Comparison of ENCODE assay signal across 8 cellular contexts in the genomic region with DNA sequence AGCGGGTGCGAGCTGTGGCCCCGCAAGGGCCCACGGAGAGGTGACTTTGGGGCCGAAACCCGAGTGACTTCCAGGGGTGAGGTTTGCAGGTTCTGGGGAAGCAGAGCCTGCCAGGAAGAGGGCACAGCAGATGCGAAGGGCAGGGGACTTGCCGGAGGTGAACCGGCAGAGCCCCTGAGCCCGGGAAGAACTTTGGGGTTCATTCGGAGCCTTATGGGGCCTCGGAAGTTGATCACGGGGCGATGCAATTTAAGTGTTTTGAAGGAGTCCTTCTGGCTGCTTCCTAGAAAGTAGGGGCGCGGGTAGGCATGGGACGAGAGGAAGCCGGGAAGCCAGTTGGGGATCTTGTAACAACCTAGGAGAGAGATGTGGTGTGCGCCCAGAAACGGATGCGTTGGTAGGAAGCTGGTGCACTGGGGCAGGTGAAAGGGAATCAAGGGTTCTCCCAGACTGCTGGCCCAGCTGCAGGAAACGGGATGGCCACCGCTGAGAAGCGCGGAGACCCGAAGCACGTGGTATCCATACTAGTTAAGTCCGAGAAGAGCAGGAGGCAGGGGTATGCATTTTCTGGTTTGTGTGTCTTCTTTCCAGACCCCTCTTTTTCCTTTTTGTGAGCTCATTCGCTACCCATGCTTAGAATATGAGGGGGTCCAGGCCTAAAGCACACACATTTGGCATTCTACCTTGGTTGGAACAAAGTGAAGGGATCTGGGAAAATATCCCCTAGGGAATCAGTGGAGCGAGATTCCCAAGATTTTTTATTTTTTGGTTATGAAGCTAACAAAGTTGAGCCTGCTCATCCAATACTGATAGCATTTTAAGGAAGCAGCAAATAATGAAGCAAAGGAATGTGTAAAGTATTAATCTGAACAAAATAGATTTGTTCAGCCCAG. TPM values are rescaled to one million over a fixed set of nuclear protein-coding genes. Genes with fewer than 3 reads are reported as not detected.
DNase-seq lines count a peak whose midpoint lies in the region; ATAC-seq and TF ChIP-seq lines count a peak whose summit lies in the region.

No MANE protein-coding gene starts in this region.

- peak overlapping the region; percentile 85 for H3K9ac ChIP-seq in PC-3 (ENCODE audit: low read length)
- peak overlapping the region; percentile 85 for H3K9ac ChIP-seq in iPS-15b (ENCODE audit: low read depth, low read length)
- H3K9ac ChIP-seq in smooth muscle cell (ENCODE audit: low read depth) = peak overlapping the region; percentile 68

- H3K27me3 Mint-ChIP-seq in CD14-positive monocyte (ENCODE audit: low read depth in 3 of 3) = peaks cover 8 to 22% (median 21%) of the 10 kb centered on the region in 3 donors

- peak overlapping the region in 6 of 7 donors; percentile 33 to 79 (median 78) for H3K27ac Mint-ChIP-seq in CD14-positive monocyte

- H3K36me3 Mint-ChIP-seq in CD14-positive monocyte = peaks cover 22 to 23% of the 10 kb centered on the region in 2 donors

- CTCF ChIA-PET in PC-3 (lab: Charles Lee) = interaction anchor here (0.6 kb wide), 1 partner anchor 34 kb away, joined by 3 read pairs; no protein-coding TSS in a partner anchor

- peak overlapping the region; percentile 25; the same call in 1 of the 2 replicates for H3K27ac ChIP-seq in PC-3 (ENCODE audit: low read length)
- no peak overlapping the region for H3K27ac ChIP-seq in smooth muscle cell (ENCODE audit: low read depth)

- H3K9me3 ChIP-seq in PC-3 (ENCODE audit: low read length) (no peaks in the 10 kb centered on the region), iPS-15b (ENCODE audit: control insufficient read depth, insufficient read depth, low read length) (no peaks in the 10 kb centered on the region), smooth muscle cell (replicated peaks; ENCODE audit: low read depth) (no peaks in the 10 kb centered on the region)

- TF ChIP-seq CTCF in CD14-positive monocyte (IDR thresholded peaks at IDR 0.05) (no peak), PC-3 (conservative IDR thresholded peaks at IDR 0.05; ENCODE audit: low read depth, low read length) (no peak), smooth muscle cell (IDR thresholded peaks at IDR 0.05; ENCODE audit: borderline replicate concordance, insufficient read depth, poor library complexity, severe bottlenecking) (no peak)

- H3K27me3 ChIP-seq in PC-3 (ENCODE audit: low read length) (no peaks in the 10 kb centered on the region), iPS-15b (ENCODE audit: control insufficient read depth, insufficient read depth, low read length) (no peaks in the 10 kb centered on the region), smooth muscle cell (ENCODE audit: low read depth) (no peaks in the 10 kb centered on the region)

- H2AFZ ChIP-seq in PC-3 (ENCODE audit: low read length) = peak overlapping the region; percentile 96
- H2AFZ ChIP-seq in smooth muscle cell (ENCODE audit: low read depth) = peak overlapping the region; percentile 83

- peaks cover 12 to 21% (median 14%) of the 10 kb centered on the region in 7 donors for H3K9me3 Mint-ChIP-seq in CD14-positive monocyte

- H3K4me1 ChIP-seq in PC-3 (ENCODE audit: insufficient read depth, low read length) (peaks cover 18% of the 10 kb centered on the region; the same call in 1 of the 2 replicates), iPS-15b (ENCODE audit: control insufficient read depth, insufficient read depth, low read length) (no peaks in the 10 kb centered on the region), smooth muscle cell (ENCODE audit: low read depth) (peaks cover 11% of the 10 kb centered on the region)

- H3K4me3 Mint-ChIP-seq in CD14-positive monocyte = peak overlapping the region; percentile 90 to 94

- 4% methylated on average over 29 of the region's 30 CpGs for WGBS in smooth muscle cell (ENCODE audit: low lambda C conversion rate)

- H3K36me3 ChIP-seq in PC-3 (ENCODE audit: low read depth, low read length) (peaks cover 14% of the 10 kb centered on the region), iPS-15b (ENCODE audit: control insufficient read depth, insufficient read depth, low read length) (peaks cover 8% of the 10 kb centered on the region), smooth muscle cell (ENCODE audit: low read depth) (no peaks in the 10 kb centered on the region)

- H3K9me2 ChIP-seq in PC-3 (replicated peaks; ENCODE audit: low read length) = no peaks in the 10 kb centered on the region

- H3F3A ChIP-seq in PC-3 (ENCODE audit: low read length, unreplicated experiment) (no peaks in the 10 kb centered on the region), smooth muscle cell (ENCODE audit: low read depth) (peaks cover 14% of the 10 kb centered on the region)

- POLR2A ChIA-PET in PC-3 (lab: Charles Lee; ENCODE audit: unreplicated experiment) = interaction anchor here (0.5 to 0.6 kb wide), 2 partner anchors 142 to 179 kb away, joined by 3 to 18 read pairs; a partner anchor contains a TSS

- H3K79me2 ChIP-seq in PC-3 (ENCODE audit: low read length) (peaks cover 25% of the 10 kb centered on the region), smooth muscle cell (ENCODE audit: low read depth) (no peaks in the 10 kb centered on the region)

- intact Hi-C loops in CD14-positive monocyte (cut with micrococcal nuclease) (loop anchor here in 1 of 2 donors (2.0 to 5.0 kb wide), 2 partner anchors 93 to 181 kb away; a partner anchor contains a TSS), PC-3 (cut with micrococcal nuclease) (loop anchor here (2.0 to 5.0 kb wide), 2 partner anchors 45 to 199 kb away; no protein-coding TSS in a partner anchor)

- H3K4me1 Mint-ChIP-seq in CD14-positive monocyte = peaks cover 22% of the 10 kb centered on the region

- DNase-seq in CD14-positive monocyte (ENCODE audit: low spot score) = no peak
- peak; percentile 43 for DNase-seq in PC-3
- peak; percentile 30 for DNase-seq in amniotic epithelial cell (ENCODE audit: low read depth)
- no peak for DNase-seq in smooth muscle cell (lab: John Stamatoyannopoulos, UW; ENCODE audit: unreplicated experiment)
- DNase-seq in stimulated activated naive CD4-positive, alpha-beta T cell treated with Interleukin-2 at 50 U/mL for 16 hours (lab: John Stamatoyannopoulos, UW) = no peak

- ATAC-seq in GM18909 (IDR thresholded peaks at IDR 0.05; ENCODE audit: poor library complexity, unreplicated experiment) (peak; percentile 18), HG03354 (IDR thresholded peaks at IDR 0.05; ENCODE audit: poor library complexity, severe bottlenecking, unreplicated experiment) (peak; percentile 25), PC-3 (peak; percentile 34)

- H4K20me1 ChIP-seq in PC-3 (ENCODE audit: low read length) (no peaks in the 10 kb centered on the region), smooth muscle cell (ENCODE audit: low read depth) (no peaks in the 10 kb centered on the region)

- H3K4me3 ChIP-seq in PC-3 (ENCODE audit: low read length) = peak overlapping the region; percentile 93
- H3K4me3 ChIP-seq in iPS-15b (ENCODE audit: low read depth, low read length) = peak overlapping the region; percentile 94
- peak overlapping the region; percentile 84 for H3K4me3 ChIP-seq in smooth muscle cell

- TSS peak; percentile 51 for BruUV-seq in PC-3 (replicated peaks; lab: Mats Ljungman, UMichigan)

- peak overlapping the region; percentile 97 for H3K4me2 ChIP-seq in PC-3 (ENCODE audit: low read length)
- H3K4me2 ChIP-seq in smooth muscle cell = peak overlapping the region; percentile 98

RNA-seq across cellular contexts. Expression of a gene that starts 0.8 kb away (rescaled TPM):
- polyA plus RNA-seq in CD14-positive monocyte = 10 to 100 TPM in 1 of 2 donors, 1 to 10 TPM in 1; 9.5 to 10.3 TPM
- total RNA-seq in PC-3 (2014; rRNA removed) = 19.5 and 23.1 TPM in 2 replicates
- 12.9 and 13.4 TPM in 2 replicates for total RNA-seq in smooth muscle cell
- polyA plus RNA-seq in smooth muscle cell = 7.6 and 10.0 TPM in 2 replicates

RNA-seq across cellular contexts. Expression of a gene that starts 38.6 kb away (rescaled TPM):
- polyA plus RNA-seq in CD14-positive monocyte = not detected
- total RNA-seq in PC-3 (2014; rRNA removed) = not detected in 2 replicates
- 0.04 and 0.31 TPM in 2 replicates for total RNA-seq in smooth muscle cell
- polyA plus RNA-seq in smooth muscle cell = 0.71 TPM in 1 of 2 replicates, not detected in the other

Comparison
In these comparisons a context has a peak if more than half of its experiments do, and no peak if none do; other contexts are left out.
1. DNase-seq: peak in PC-3 (single experiment) and amniotic epithelial cell (single experiment); none in CD14-positive monocyte (single experiment), smooth muscle cell (single experiment) and stimulated activated naive CD4-positive, alpha-beta T cell treated with Interleukin-2 at 50 U/mL for 16 hours (single experiment).
2. Peak in every context shown above with its lines, with median percentiles within 50 percentile points of each other: ATAC-seq, H3K4me3 ChIP-seq and H3K9ac ChIP-seq.